ENCODE assay signal across 18 cellular contexts in the genomic region with DNA sequence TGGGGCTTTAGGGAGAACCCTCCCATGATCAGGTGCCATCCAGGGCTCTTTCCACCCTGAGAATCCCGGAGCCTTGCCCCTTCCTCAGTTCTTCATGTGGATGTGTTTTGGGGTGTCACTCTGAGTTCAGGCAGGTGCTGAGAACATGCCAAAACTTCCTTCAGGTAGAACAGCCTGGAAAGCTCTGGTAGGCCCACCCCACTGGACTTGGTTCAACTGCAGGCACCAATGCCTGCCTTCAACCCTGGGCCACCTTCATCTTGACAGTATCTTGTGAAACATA.
DNase-seq lines count a peak whose midpoint lies in the region; ATAC-seq and TF ChIP-seq lines count a peak whose summit lies in the region.
"Had no signal": no experiment of that assay in that cellular context is flagged by ENCODE, and none has a peak within 500 bp of the region (broad histone marks: within the 10 kb centered on the region; RNA-seq: fewer than 3 reads in every experiment).

No MANE protein-coding gene starts in this region.

- peak; percentile 29 for DNase-seq in activated CD8-positive, alpha-beta memory T cell treated with anti-CD3 and anti-CD28 coated beads, Interleukin-2, amount 50 U/mL, for 48 hours
- no peak for DNase-seq in activated CD8-positive, alpha-beta memory T cell treated with anti-CD3 and anti-CD28 coated beads, Interleukin-2, amount 50 U/mL, for 4 hours
- DNase-seq in ascending aorta (ENCODE audit: low spot score in 2 of 2) (no peak), GF-D8 (lab: John Stamatoyannopoulos, UW) (no peak), NCI-H2081 (lab: John Stamatoyannopoulos, UW) (no peak), NCI-H526 treated with DMSO at 0.1 percent for 48 hours (lab: John Stamatoyannopoulos, UW) (no peak)
- DNase-seq in stimulated activated effector memory CD8-positive, alpha-beta T cell treated with anti-CD3 and anti-CD28 coated beads, Interleukin-12 subunit alpha, Interleukin-12 subunit beta, amount 100 ng/mL, for 72 hours (ENCODE audit: low spot score in 2 of 2) = no peak
- DNase-seq: C1 segment of cervical spinal cord; CD4-positive, CD25-positive, alpha-beta regulatory T cell; CD8-positive, alpha-beta memory T cell; COR-L47; DMS 273 treated with DMSO at 0.1 percent for 48 hours; DMS53; DND-41; EL; HCEC 1CT had no signal

- no peak overlapping the region for H3K4me3 ChIP-seq in ascending aorta
- H3K4me3 ChIP-seq: GM23338 had no signal

- H3K27ac Mint-ChIP-seq in stimulated activated effector memory CD8-positive, alpha-beta T cell treated with anti-CD3 and anti-CD28 coated beads, Interleukin-12 subunit alpha, Interleukin-12 subunit beta, amount 100 ng/mL, for 72 hours = peak overlapping the region; percentile 35
- H3K27ac Mint-ChIP-seq: B cell; CD4-positive, CD25-positive, alpha-beta regulatory T cell; GM23338 had no signal

- intact Hi-C loops in ascending aorta (cut with DNase I) = no loop called here

- H3K4me3 Mint-ChIP-seq in stimulated activated effector memory CD8-positive, alpha-beta T cell treated with anti-CD3 and anti-CD28 coated beads, Interleukin-12 subunit alpha, Interleukin-12 subunit beta, amount 100 ng/mL, for 72 hours = no peak overlapping the region
- H3K4me3 Mint-ChIP-seq: B cell; CD4-positive, CD25-positive, alpha-beta regulatory T cell; CD8-positive, alpha-beta memory T cell; GM23338 had no signal

- H3K27me3 ChIP-seq in ascending aorta = no peaks in the 10 kb centered on the region

- H3K4me1 ChIP-seq in ascending aorta = peaks cover 4 to 19% of the 10 kb centered on the region in 2 donors

- H3K36me3 Mint-ChIP-seq in stimulated activated effector memory CD8-positive, alpha-beta T cell treated with anti-CD3 and anti-CD28 coated beads, Interleukin-12 subunit alpha, Interleukin-12 subunit beta, amount 100 ng/mL, for 72 hours = peaks cover 94% of the 10 kb centered on the region
- H3K36me3 Mint-ChIP-seq: CD4-positive, CD25-positive, alpha-beta regulatory T cell; CD8-positive, alpha-beta memory T cell had no signal

- H3K4me1 Mint-ChIP-seq in stimulated activated effector memory CD8-positive, alpha-beta T cell treated with anti-CD3 and anti-CD28 coated beads, Interleukin-12 subunit alpha, Interleukin-12 subunit beta, amount 100 ng/mL, for 72 hours = peaks cover 9% of the 10 kb centered on the region
- H3K4me1 Mint-ChIP-seq: B cell; CD4-positive, CD25-positive, alpha-beta regulatory T cell; GM23338 had no signal

- peaks cover 64 to 85% of the 10 kb centered on the region in 2 donors for H3K36me3 ChIP-seq in ascending aorta

- no peak for TF ChIP-seq CTCF in ascending aorta (IDR thresholded peaks at IDR 0.05)

- H3K9me3 Mint-ChIP-seq in stimulated activated effector memory CD8-positive, alpha-beta T cell treated with anti-CD3 and anti-CD28 coated beads, Interleukin-12 subunit alpha, Interleukin-12 subunit beta, amount 100 ng/mL, for 72 hours = no peaks in the 10 kb centered on the region
- H3K9me3 Mint-ChIP-seq: CD4-positive, CD25-positive, alpha-beta regulatory T cell; CD8-positive, alpha-beta memory T cell; GM23338 had no signal

- peak overlapping the region; percentile 7 to 44 for H3K27ac ChIP-seq in ascending aorta

- no peak for ATAC-seq in stimulated activated effector memory CD8-positive, alpha-beta T cell treated with anti-CD3 and anti-CD28 coated beads, Interleukin-12 subunit alpha, Interleukin-12 subunit beta, amount 100 ng/mL, for 72 hours
- ATAC-seq: GM23338 had no signal

- no peaks in the 10 kb centered on the region for H3K9me3 ChIP-seq in ascending aorta
